ENCODE assay signal across 8 cellular contexts in genomic region chr6:25139608-25140007, GRCh38.
DNase-seq lines count a peak whose midpoint lies in the region; ATAC-seq, FAIRE-seq and TF ChIP-seq lines count a peak whose summit lies in the region.
"Not testable (repeated sequence)": the region's sequence is repeated elsewhere in the genome, so short reads cannot be mapped to it uniquely, and the experiment has no call there.

No MANE protein-coding gene starts in this region.

- H3K4me3 Mint-ChIP-seq in activated T-cell treated with anti-CD3 and anti-CD28 coated beads, Interleukin-2, amount 50 U/mL, for 72 hours, result peak overlapping the region in 1 of 2 donors; percentile 90

- H2AFZ ChIP-seq in SK-N-SH (ENCODE audit: low read depth), result peak overlapping the region; percentile 97; the same call in 1 of the 2 replicates
- H2AFZ ChIP-seq in GM12878 (ENCODE audit: control insufficient read depth, low read depth, low read length), result not testable (repeated sequence)

- intact Hi-C loops in GM12878 (cut with micrococcal nuclease; ENCODE audit: unreplicated experiment), result loop anchor here (10.0 kb wide), 1 partner anchor 205 kb away; the partner anchor contains the start of gene RIPOR2
- intact Hi-C loops in esophagus muscularis mucosa (cut with DNase I); right lobe of liver (cut with DNase I): not testable (repeated sequence)

- not testable (repeated sequence) for H3K79me2 ChIP-seq in SK-N-SH (ENCODE audit: insufficient read depth); GM12878 (ENCODE audit: control insufficient read depth, insufficient read depth, low read length)

- WGBS in SK-N-SH (ENCODE audit: low lambda C conversion rate), result 98% methylated on average over 35 of the region's 36 CpGs
- 96% methylated on average over 36 of the region's 36 CpGs for WGBS in GM12878 (ENCODE audit: insufficient coverage, insufficient replicate concordance, low lambda C conversion rate, missing lambda C conversion rate)
- WGBS in esophagus muscularis mucosa, result 75% methylated on average over 36 of the region's 36 CpGs
- 92% methylated on average over 24 of the region's 36 CpGs for WGBS in right lobe of liver (ENCODE audit: insufficient coverage, low coverage, low lambda C conversion rate, missing lambda C conversion rate)
- 92% methylated on average over 34 to 36 of the region's 36 CpGs for WGBS in upper lobe of left lung, 2 donors

- not testable (repeated sequence) for H3K36me3 ChIP-seq in SK-N-SH (replicated peaks in 1 of 2; ENCODE audit: control insufficient read depth in 1 of 2, insufficient read depth in 2 of 2, low read length in 1 of 2); GM12878 (ENCODE audit: control insufficient read depth in 2 of 2, insufficient read depth in 2 of 2, low read length in 1 of 2); esophagus muscularis mucosa; right lobe of liver; upper lobe of left lung

- TF ChIP-seq CTCF in SK-N-SH (IDR thresholded peaks at IDR 0.05); GM12878 (IDR thresholded peaks at IDR 0.05 in 2 of 3, conservative IDR thresholded peaks at IDR 0.05 in 1 of 3; ENCODE audit: control insufficient read depth in 2 of 3, extremely low read depth in 1 of 3, insufficient read depth in 1 of 3, low read depth in 3 of 3, low read length in 3 of 3); esophagus muscularis mucosa (IDR thresholded peaks at IDR 0.05); right lobe of liver (IDR thresholded peaks at IDR 0.05); upper lobe of left lung (IDR thresholded peaks at IDR 0.05): not testable (repeated sequence)

- H3F3A ChIP-seq in SK-N-SH (replicated peaks; ENCODE audit: insufficient read depth), result not testable (repeated sequence)

- H3K27me3 ChIP-seq in SK-N-SH (ENCODE audit: insufficient read depth); GM12878 (replicated peaks in 1 of 2; ENCODE audit: control insufficient read depth in 2 of 2, insufficient read depth in 2 of 2, low read length in 1 of 2); esophagus muscularis mucosa; right lobe of liver; upper lobe of left lung: not testable (repeated sequence)

- not testable (repeated sequence) for H3K27me3 Mint-ChIP-seq in activated T-cell treated with anti-CD3 and anti-CD28 coated beads, Interleukin-2, amount 50 U/mL, for 72 hours (ENCODE audit: low read depth)

- peaks cover 44% of the 10 kb centered on the region for H3K4me1 Mint-ChIP-seq in activated T-cell treated with anti-CD3 and anti-CD28 coated beads, Interleukin-2, amount 50 U/mL, for 72 hours (ENCODE audit: low read depth)

- peaks cover 0 to 15% of the 10 kb centered on the region in 2 experiments; a peak in 2 of 4 replicates for H3K4me1 ChIP-seq in SK-N-SH (ENCODE audit: control insufficient read depth in 1 of 2, insufficient read depth in 2 of 2, low read depth in 1 of 2, low read length in 1 of 2)
- H3K4me1 ChIP-seq in GM12878 (ENCODE audit: control insufficient read depth, insufficient read depth, low read length); right lobe of liver: not testable (repeated sequence)
- H3K4me1 ChIP-seq in esophagus muscularis mucosa, result peaks cover 5 to 32% (median 31%) of the 10 kb centered on the region in 4 donors
- peaks cover 3 to 29% (median 22%) of the 10 kb centered on the region in 4 donors for H3K4me1 ChIP-seq in upper lobe of left lung

- peak overlapping the region in 1 of 2 experiments; percentile 93; a peak in 2 of 4 replicates for H3K27ac ChIP-seq in SK-N-SH (ENCODE audit: low read depth in 2 of 2, low read length in 1 of 2)
- H3K27ac ChIP-seq in GM12878 (ENCODE audit: control insufficient read depth, insufficient read depth), result peak overlapping the region; percentile 98; the same call in 1 of the 2 replicates
- H3K27ac ChIP-seq in esophagus muscularis mucosa (replicated peaks in 1 of 4), result peak overlapping the region in 3 of 4 donors; percentile 71 to 85 (median 83)
- H3K27ac ChIP-seq in right lobe of liver, result peak overlapping the region in 2 of 3 donors; percentile 83 to 90
- peak overlapping the region in 13 of 21 experiments; percentile 13 to 98 (median 86) for H3K27ac ChIP-seq in skin epidermis
- H3K27ac ChIP-seq in upper lobe of left lung, result peak overlapping the region in 3 of 4 donors; percentile 86 to 92 (median 90)

- H4K20me1 ChIP-seq in SK-N-SH (ENCODE audit: insufficient read depth); GM12878 (ENCODE audit: control insufficient read depth, insufficient read depth): not testable (repeated sequence)

- POLR2A ChIA-PET in SK-N-SH (lab: Yijun Ruan, JAX); GM12878 (lab: Charles Lee): not testable (repeated sequence)

- SMC1A ChIA-PET in GM12878 (lab: Charles Lee; ENCODE audit: uncharacterized antibody, unreplicated experiment), result interaction anchor here (1.1 to 2.3 kb wide), 4 partner anchors 10 to 248 kb away, joined by 3 to 12 read pairs (median 4); no protein-coding TSS in a partner anchor

- DNase-seq in DMS53 (lab: John Stamatoyannopoulos, UW) (peak; percentile 58), upper lobe of left lung (peak in 1 of 2 donors; percentile 79)
- not testable (repeated sequence) for DNase-seq in SK-N-SH; activated T-cell treated with anti-CD3 and anti-CD28 coated beads, Interleukin-2, amount 50 U/mL, for 72 hours; GM12878 (ENCODE audit: low read depth, low spot score); esophagus muscularis mucosa (ENCODE audit: extremely low spot score); right lobe of liver

- not testable (repeated sequence) for BruUV-seq in GM12878 (replicated peaks; lab: Mats Ljungman, UMichigan)

- H3K4me3 ChIP-seq in SK-N-SH (ENCODE audit: low read depth in 2 of 2, low read length in 1 of 2) (0 out of 4 replicates have a peak overlapping the region, but pooled peaks of 1 of the 2 experiments have one; percentile 56), esophagus muscularis mucosa (peak overlapping the region in 3 of 4 donors; percentile 44 to 57 (median 49)), right lobe of liver (peak overlapping the region in 2 of 3 donors; percentile 8 to 49), skin epidermis (peak overlapping the region in 2 of 7 experiments; percentile 23 to 29), upper lobe of left lung (peak overlapping the region in 3 of 4 donors; percentile 2 to 52 (median 48))
- H3K4me3 ChIP-seq in GM12878, result not testable (repeated sequence)

- in situ Hi-C loops in GM12878 (cut with MboI), result not testable (repeated sequence)

- TF ChIP-seq RAD21 in SK-N-SH (IDR thresholded peaks at IDR 0.05; ENCODE audit: low read length); GM12878 (IDR thresholded peaks at IDR 0.05; ENCODE audit: insufficient read depth, low read depth, low read length): not testable (repeated sequence)

- H3K9me3 Mint-ChIP-seq in activated T-cell treated with anti-CD3 and anti-CD28 coated beads, Interleukin-2, amount 50 U/mL, for 72 hours, result not testable (repeated sequence)

- not testable (repeated sequence) for TF ChIP-seq POLR2A in GM12878 (IDR thresholded peaks at IDR 0.05; ENCODE audit: low read depth, low read length); esophagus muscularis mucosa (IDR thresholded peaks at IDR 0.05; ENCODE audit: low read depth); right lobe of liver (IDR thresholded peaks at IDR 0.05); upper lobe of left lung (IDR thresholded peaks at IDR 0.05)

- H3K4me2 ChIP-seq in SK-N-SH (peak overlapping the region; percentile 77; the same call in 1 of the 2 replicates), GM12878 (ENCODE audit: control insufficient read depth, insufficient read depth) (0 out of 2 replicates have a peak overlapping the region, but pooled peaks have one; percentile 95)

- TF ChIP-seq EP300 in SK-N-SH (IDR thresholded peaks at IDR 0.05; ENCODE audit: borderline replicate concordance in 1 of 2, low read depth in 1 of 2, low read length in 1 of 2); GM12878 (IDR thresholded peaks at IDR 0.05; ENCODE audit: borderline replicate concordance in 1 of 2, control insufficient read depth in 1 of 2, low read depth in 2 of 2, low read length in 2 of 2); esophagus muscularis mucosa (IDR thresholded peaks at IDR 0.05); upper lobe of left lung (IDR thresholded peaks at IDR 0.05): not testable (repeated sequence)

- not testable (repeated sequence) for H3K9ac ChIP-seq in SK-N-SH; GM12878 (ENCODE audit: control insufficient read depth, insufficient read depth, low read length)

- RAD21 ChIA-PET in GM12878 (lab: Charles Lee; ENCODE audit: unreplicated experiment), result interaction anchor here (2.4 kb wide), 1 partner anchor 126 kb away, joined by 5 read pairs; no protein-coding TSS in a partner anchor

- CTCF ChIA-PET in SK-N-SH (lab: Yijun Ruan, JAX), result not testable (repeated sequence)
- CTCF ChIA-PET in GM12878 (lab: Yijun Ruan, JAX), result interaction anchor here (2.0 to 2.3 kb wide), 2 partner anchors 10 to 84 kb away, joined by 6 to 10 read pairs; no protein-coding TSS in a partner anchor

- not testable (repeated sequence) for FAIRE-seq in GM12878 (lab: Jason Lieb, UNC)

- peaks cover 19 to 35% of the 10 kb centered on the region in 2 donors for H3K36me3 Mint-ChIP-seq in activated T-cell treated with anti-CD3 and anti-CD28 coated beads, Interleukin-2, amount 50 U/mL, for 72 hours (ENCODE audit: insufficient read depth in 2 of 2)

- H3K9me2 ChIP-seq in SK-N-SH, result not testable (repeated sequence)

- H3K9me3 ChIP-seq in SK-N-SH; GM12878 (replicated peaks; ENCODE audit: control insufficient read depth, insufficient read depth, low read length); esophagus muscularis mucosa; right lobe of liver; upper lobe of left lung: not testable (repeated sequence)

- not testable (repeated sequence) for ATAC-seq in activated T-cell treated with anti-CD3 and anti-CD28 coated beads, Interleukin-2, amount 50 U/mL, for 72 hours (replicated peaks in 1 of 2); GM12878; right lobe of liver; upper lobe of left lung (ENCODE audit: low FRiP score in 2 of 2)

- peak overlapping the region; percentile 93 for H3K27ac Mint-ChIP-seq in activated T-cell treated with anti-CD3 and anti-CD28 coated beads, Interleukin-2, amount 50 U/mL, for 72 hours

TF ChIP-seq in GM12878, 131 proteins besides CTCF, POLR2A, EP300 and RAD21:
- TF ChIP-seq YY1 (IDR thresholded peaks at IDR 0.05; ENCODE audit: low read depth, low read length), result peak; percentile 57
TF ChIP-seq in GM12878: peak in this region for 1; not testable (repeated sequence) for 130.
